Comparison of ENCODE assay signal across 18 cellular contexts in genomic region chr7:157606140-157606539, GRCh38.
DNase-seq lines count a peak whose midpoint lies in the region; ATAC-seq and TF ChIP-seq lines count a peak whose summit lies in the region.
"Had no signal": no experiment of that assay in that cellular context is flagged by ENCODE, and none has a peak within 500 bp of the region (broad histone marks: within the 10 kb centered on the region; RNA-seq: fewer than 3 reads in every experiment).

No MANE protein-coding gene starts in this region.

- peak overlapping the region; percentile 20 for H3K4me2 ChIP-seq in BLaER1
- H3K4me2 ChIP-seq: A549 had no signal

- ATAC-seq in T-helper 17 cell (no peak), upper lobe of right lung (no peak), GM19467 (IDR thresholded peaks at IDR 0.05; ENCODE audit: unreplicated experiment) (no peak), HG03025 (IDR thresholded peaks at IDR 0.05; ENCODE audit: low FRiP score, unreplicated experiment) (no peak)
- ATAC-seq: A549, K562 had no signal

- no peak for DNase-seq in T-helper 17 cell
- peak; percentile 50 for DNase-seq in left kidney (ENCODE audit: low read depth, low spot score)
- peak; percentile 52 for DNase-seq in upper lobe of right lung
- DNase-seq in CD1c-positive myeloid dendritic cell (ENCODE audit: extremely low spot score): no peak
- DNase-seq: CD4-positive, CD25-positive, alpha-beta regulatory T cell; CD8-positive, alpha-beta memory T cell; COR-L47; GDM1; HCEC 1CT; IMR-90 had no signal

- no peak overlapping the region for H3K9ac ChIP-seq in BLaER1
- H3K9ac ChIP-seq: BLaER1 treated with 17β-estradiol and CSF1 and Interleukin-3, amounts not matched to agents 10 nM and 100 nM had no signal

- H3K27ac ChIP-seq in BLaER1 (no peak overlapping the region), upper lobe of right lung (no peak overlapping the region)
- H3K27ac ChIP-seq: 22Rv1; A549; BLaER1 treated with 17β-estradiol and CSF1 and Interleukin-3, amounts not matched to agents 10 nM and 100 nM; HL-60 had no signal

- H3K36me3 ChIP-seq in BLaER1: no peaks in the 10 kb centered on the region
- no peaks in the 10 kb centered on the region for H3K36me3 ChIP-seq in upper lobe of right lung
- H3K36me3 ChIP-seq: BLaER1 treated with 17β-estradiol and CSF1 and Interleukin-3, amounts not matched to agents 10 nM and 100 nM had no signal

- H3K4me3 ChIP-seq in BLaER1 (no peak overlapping the region), upper lobe of right lung (no peak overlapping the region)
- H3K4me3 ChIP-seq: A549; BLaER1 treated with 17β-estradiol and CSF1 and Interleukin-3, amounts not matched to agents 10 nM and 100 nM; K562 had no signal

- H3K27ac Mint-ChIP-seq in T-helper 17 cell: peak overlapping the region; percentile 16
- H3K27ac Mint-ChIP-seq: CD4-positive, CD25-positive, alpha-beta regulatory T cell had no signal

- H4K20me1 ChIP-seq in BLaER1: no peaks in the 10 kb centered on the region
- H4K20me1 ChIP-seq: BLaER1 treated with 17β-estradiol and CSF1 and Interleukin-3, amounts not matched to agents 10 nM and 100 nM had no signal

- peaks cover 8% of the 10 kb centered on the region for H3K9me3 ChIP-seq in BLaER1
- H3K9me3 ChIP-seq in T-helper 17 cell (ENCODE audit: control insufficient read depth, low read length, poor library complexity, severe bottlenecking): no peaks in the 10 kb centered on the region
- H3K9me3 ChIP-seq in upper lobe of right lung: no peaks in the 10 kb centered on the region
- H3K9me3 ChIP-seq: A549 had no signal

- H3K36me3 Mint-ChIP-seq in T-helper 17 cell (ENCODE audit: low read depth): no peaks in the 10 kb centered on the region
- H3K36me3 Mint-ChIP-seq: CD4-positive, CD25-positive, alpha-beta regulatory T cell; CD8-positive, alpha-beta memory T cell had no signal

- H3K27me3 ChIP-seq in BLaER1: no peaks in the 10 kb centered on the region
- H3K27me3 ChIP-seq in upper lobe of right lung: no peaks in the 10 kb centered on the region

- TF ChIP-seq CTCF in upper lobe of right lung (IDR thresholded peaks at IDR 0.05): no peak

- no peak overlapping the region for H3K4me3 Mint-ChIP-seq in T-helper 17 cell
- H3K4me3 Mint-ChIP-seq: CD4-positive, CD25-positive, alpha-beta regulatory T cell; CD8-positive, alpha-beta memory T cell had no signal

- intact Hi-C loops in upper lobe of right lung (cut with DNase I): no loop called here

- peaks cover 47% of the 10 kb centered on the region for H3K4me1 ChIP-seq in BLaER1
- no peaks in the 10 kb centered on the region for H3K4me1 ChIP-seq in upper lobe of right lung
- H3K4me1 ChIP-seq: A549 had no signal

- H3K4me1 Mint-ChIP-seq in T-helper 17 cell: no peaks in the 10 kb centered on the region

- H3K27me3 Mint-ChIP-seq in T-helper 17 cell: peaks cover 5% of the 10 kb centered on the region

Comparison
In these comparisons a context has a peak if more than half of its experiments do, and no peak if none do; other contexts are left out.
1. DNase-seq: peak in left kidney (single experiment) and upper lobe of right lung (single experiment); none in T-helper 17 cell (0 of 3) and CD1c-positive myeloid dendritic cell (single experiment).